ENCODE assay signal across 17 cellular contexts in genomic region chr2:5521462-5521861, GRCh38.
"Had no signal": no experiment of that assay in that cellular context is flagged by ENCODE, and none has a peak within 500 bp of the region (broad histone marks: within the 10 kb centered on the region; RNA-seq: fewer than 3 reads in every experiment).

No MANE protein-coding gene starts in this region.

- H3K4me1 Mint-ChIP-seq: immature natural killer cell; natural killer cell; stimulated activated memory B cell treated with anti-CD40 and anti-IgM and Interleukin-4, amounts not matched to agents 10 μg/mL and 1 μg/mL and 100 μg/mL, for 72 hours; WTC11 had no signal

- DNase-seq: activated CD4-positive, alpha-beta T cell treated with anti-CD3 and anti-CD28 coated beads for 48 hours; activated CD8-positive, alpha-beta memory T cell treated with anti-CD3 and anti-CD28 coated beads, Interleukin-2, amount 50 U/mL, for 4 hours; activated CD8-positive, alpha-beta T cell treated with anti-CD3 and anti-CD28 coated beads, Interleukin-2, amount 10 ng/mL, durations not matched to agents 7 days and 5 days; activated gamma-delta T cell; activated T-cell treated with anti-CD3 and anti-CD28 coated beads, Interleukin-2, amount 50 U/mL, for 48 hours; esophagus squamous epithelium; immature natural killer cell; mammary epithelial cell; mucosa of descending colon; natural killer cell; occipital lobe had no signal

- H3K27ac Mint-ChIP-seq: activated CD8-positive, alpha-beta T cell treated with anti-CD3 and anti-CD28 coated beads, Interleukin-2, amount 10 ng/mL, durations not matched to agents 7 days and 5 days; activated naive CD4-positive, alpha-beta T cell treated with anti-CD3 and anti-CD28 coated beads, Interleukin-2, amount 50 U/mL, for 72 hours; immature natural killer cell; natural killer cell; progenitor cell of endocrine pancreas; stimulated activated memory B cell treated with anti-CD40 and anti-IgM and Interleukin-4, amounts not matched to agents 10 μg/mL and 1 μg/mL and 100 μg/mL, for 72 hours; T-helper 1 cell treated with Interleukin-12 subunit alpha and Interleukin-12 subunit beta and Interleukin-4 antibody, amounts not matched to agents 30 μg/mL and 1 μg/mL, for 36 hours; WTC11 had no signal

- H3K27me3 ChIP-seq: esophagus squamous epithelium had no signal

- H3K4me1 ChIP-seq: esophagus squamous epithelium had no signal

- H3K4me3 ChIP-seq: esophagus squamous epithelium, mucosa of descending colon had no signal

- FAIRE-seq: colon had no signal

- H3K27me3 Mint-ChIP-seq: stimulated activated memory B cell treated with anti-CD40 and anti-IgM and Interleukin-4, amounts not matched to agents 10 μg/mL and 1 μg/mL and 100 μg/mL, for 72 hours had no signal

- ATAC-seq: activated CD8-positive, alpha-beta T cell treated with anti-CD3 and anti-CD28 coated beads, Interleukin-2, amount 10 ng/mL, durations not matched to agents 7 days and 5 days; activated naive CD4-positive, alpha-beta T cell treated with anti-CD3 and anti-CD28 coated beads, Interleukin-2, amount 50 U/mL, for 72 hours; mucosa of descending colon; natural killer cell; stimulated activated memory B cell treated with anti-CD40 and anti-IgM and Interleukin-4, amounts not matched to agents 10 μg/mL and 1 μg/mL and 100 μg/mL, for 72 hours; WTC11 had no signal

- H3K4me3 Mint-ChIP-seq: activated CD8-positive, alpha-beta T cell treated with anti-CD3 and anti-CD28 coated beads, Interleukin-2, amount 10 ng/mL, durations not matched to agents 7 days and 5 days; immature natural killer cell; natural killer cell; stimulated activated memory B cell treated with anti-CD40 and anti-IgM and Interleukin-4, amounts not matched to agents 10 μg/mL and 1 μg/mL and 100 μg/mL, for 72 hours; T-helper 1 cell treated with Interleukin-12 subunit alpha and Interleukin-12 subunit beta and Interleukin-4 antibody, amounts not matched to agents 30 μg/mL and 1 μg/mL, for 36 hours; WTC11 had no signal

- H3K36me3 Mint-ChIP-seq: activated naive CD4-positive, alpha-beta T cell treated with anti-CD3 and anti-CD28 coated beads, Interleukin-2, amount 50 U/mL, for 72 hours; immature natural killer cell; natural killer cell; stimulated activated memory B cell treated with anti-CD40 and anti-IgM and Interleukin-4, amounts not matched to agents 10 μg/mL and 1 μg/mL and 100 μg/mL, for 72 hours had no signal

- H3K9me3 Mint-ChIP-seq: stimulated activated memory B cell treated with anti-CD40 and anti-IgM and Interleukin-4, amounts not matched to agents 10 μg/mL and 1 μg/mL and 100 μg/mL, for 72 hours had no signal

- H3K27ac ChIP-seq: esophagus squamous epithelium had no signal

- H3K36me3 ChIP-seq: esophagus squamous epithelium had no signal
